In genomic region chr2:205864511-205864910, GRCh38 we compare ENCODE assay signal across 14 cellular contexts.
DNase-seq lines count a peak whose midpoint lies in the region; ATAC-seq, FAIRE-seq and TF ChIP-seq lines count a peak whose summit lies in the region.
"Had no signal": no experiment of that assay in that cellular context is flagged by ENCODE, and none has a peak within 500 bp of the region (broad histone marks: within the 10 kb centered on the region; RNA-seq: fewer than 3 reads in every experiment).

No MANE protein-coding gene starts in this region.

- H2AFZ ChIP-seq in astrocyte (ENCODE audit: low read depth, low read length): no peak overlapping the region

- no peak for FAIRE-seq in astrocyte (lab: Jason Lieb, UNC)
- FAIRE-seq in urothelium cell line (lab: Jason Lieb, UNC): no peak

- no peaks in the 10 kb centered on the region for H3K79me2 ChIP-seq in astrocyte (ENCODE audit: insufficient read depth, low read length)

- POLR2A ChIA-PET in CD4-positive, alpha-beta T cell (lab: Charles Lee): no interaction called here
- POLR2A ChIA-PET in activated CD4-positive, alpha-beta T cell treated with anti-CD3 and anti-CD28 coated beads, Interleukin-2, amount 10 ng/mL, durations not matched to agents 7 days and 5 days (lab: Charles Lee): no interaction called here

- H3K27ac Mint-ChIP-seq in astrocyte (ENCODE audit: unreplicated experiment): no peak overlapping the region
- H3K27ac Mint-ChIP-seq in CD4-positive, alpha-beta T cell: no peak overlapping the region
- no peak overlapping the region for H3K27ac Mint-ChIP-seq in activated CD4-positive, alpha-beta T cell treated with anti-CD3 and anti-CD28 coated beads, Interleukin-2, amount 10 ng/mL, durations not matched to agents 7 days and 5 days
- H3K27ac Mint-ChIP-seq: HFFc6 had no signal

- TF ChIP-seq CTCF in astrocyte (IDR thresholded peaks at IDR 0.05; ENCODE audit: insufficient read depth, low read depth, low read length) (no peak), transverse colon (IDR thresholded peaks at IDR 0.05) (no peak)
- no peak for TF ChIP-seq CTCF in CD4-positive, alpha-beta T cell (IDR thresholded peaks at IDR 0.05)

- in situ Hi-C loops in transverse colon (cut with MboI; ENCODE audit: low pct_ligation_motif_present in 1 of 4, low pct_unique_long_range_greater_than_20kb in 1 of 4, low sequenced_read_pairs in 3 of 4): no loop called here

- TF ChIP-seq EP300 in transverse colon (IDR thresholded peaks at IDR 0.05; ENCODE audit: low read depth): no peak

- no peaks in the 10 kb centered on the region for H3K36me3 ChIP-seq in astrocyte (ENCODE audit: insufficient read depth, low read length)
- no peaks in the 10 kb centered on the region for H3K36me3 ChIP-seq in transverse colon
- H3K36me3 ChIP-seq: BLaER1 had no signal

- H3K36me3 Mint-ChIP-seq in astrocyte (ENCODE audit: low read depth, unreplicated experiment): no peaks in the 10 kb centered on the region
- H3K36me3 Mint-ChIP-seq in CD4-positive, alpha-beta T cell (ENCODE audit: low read depth): no peaks in the 10 kb centered on the region
- H3K36me3 Mint-ChIP-seq in activated CD4-positive, alpha-beta T cell treated with anti-CD3 and anti-CD28 coated beads, Interleukin-2, amount 10 ng/mL, durations not matched to agents 7 days and 5 days (ENCODE audit: low read depth): no peaks in the 10 kb centered on the region

- H3K27me3 ChIP-seq in astrocyte (ENCODE audit: insufficient read depth, low read length) (peaks cover 7% of the 10 kb centered on the region), transverse colon (no peaks in the 10 kb centered on the region)
- H3K27me3 ChIP-seq in CD4-positive, alpha-beta T cell (ENCODE audit: control insufficient read depth, insufficient read depth, low read length): peaks cover 11% of the 10 kb centered on the region
- H3K27me3 ChIP-seq: BLaER1 had no signal

- no peak for TF ChIP-seq POLR2A in transverse colon (IDR thresholded peaks at IDR 0.05)

- H4K20me1 ChIP-seq in astrocyte (ENCODE audit: insufficient read depth, low read length): no peaks in the 10 kb centered on the region
- H4K20me1 ChIP-seq: BLaER1 had no signal

- H3K4me3 ChIP-seq in astrocyte (ENCODE audit: insufficient read depth, low read depth, low read length) (no peak overlapping the region), transverse colon (no peak overlapping the region)
- H3K4me3 ChIP-seq: BLaER1 had no signal

- H3K9me3 ChIP-seq in astrocyte (ENCODE audit: insufficient read depth, low read depth, low read length) (no peaks in the 10 kb centered on the region), transverse colon (no peaks in the 10 kb centered on the region)
- no peaks in the 10 kb centered on the region for H3K9me3 ChIP-seq in CD4-positive, alpha-beta T cell (ENCODE audit: control insufficient read depth, low read length)
- H3K9me3 ChIP-seq: BLaER1 had no signal

- no peak overlapping the region for H3K27ac ChIP-seq in astrocyte (ENCODE audit: low read depth, low read length)
- H3K27ac ChIP-seq in transverse colon: no peak overlapping the region
- no peak overlapping the region for H3K27ac ChIP-seq in CD4-positive, alpha-beta T cell (ENCODE audit: low read depth, low read length)
- H3K27ac ChIP-seq: BLaER1, HL-60 had no signal

- peaks cover 22% of the 10 kb centered on the region for H3K4me1 Mint-ChIP-seq in astrocyte (ENCODE audit: low read depth, unreplicated experiment)
- H3K4me1 Mint-ChIP-seq in CD4-positive, alpha-beta T cell (ENCODE audit: low read depth): no peaks in the 10 kb centered on the region
- H3K4me1 Mint-ChIP-seq in activated CD4-positive, alpha-beta T cell treated with anti-CD3 and anti-CD28 coated beads, Interleukin-2, amount 10 ng/mL, durations not matched to agents 7 days and 5 days: peaks cover 18% of the 10 kb centered on the region

- ATAC-seq in CD4-positive, alpha-beta T cell (ENCODE audit: poor library complexity): no peak

- no peak overlapping the region for H3K4me3 Mint-ChIP-seq in astrocyte (ENCODE audit: unreplicated experiment)
- H3K4me3 Mint-ChIP-seq in CD4-positive, alpha-beta T cell: no peak overlapping the region
- H3K4me3 Mint-ChIP-seq in activated CD4-positive, alpha-beta T cell treated with anti-CD3 and anti-CD28 coated beads, Interleukin-2, amount 10 ng/mL, durations not matched to agents 7 days and 5 days: no peak overlapping the region
- H3K4me3 Mint-ChIP-seq: HFFc6 had no signal

- intact Hi-C loops in transverse colon (cut with DNase I; ENCODE audit: low total_unique reads): no loop called here
- intact Hi-C loops in CD4-positive, alpha-beta T cell (cut with DNase I, micrococcal nuclease): no loop called here

- DNase-seq in RPMI7951 (ENCODE audit: low read depth) (peak; percentile 71), astrocyte (ENCODE audit: low read depth) (peak; percentile 88), glomerular visceral epithelial cell (ENCODE audit: extremely low spot score) (peak; percentile 77), urothelium cell line (ENCODE audit: low spot score) (peak; percentile 47), transverse colon (no peak), amniotic stem cell (lab: John Stamatoyannopoulos, UW) (no peak)
- no peak for DNase-seq in CD4-positive, alpha-beta T cell
- no peak for DNase-seq in activated CD4-positive, alpha-beta T cell treated with anti-CD3 and anti-CD28 coated beads, Interleukin-2, amount 10 ng/mL, durations not matched to agents 7 days and 5 days
- DNase-seq: AML-193, DMS53, HCEC 1CT, HFFc6 had no signal

- no peak overlapping the region for H3K9ac ChIP-seq in astrocyte (ENCODE audit: low read length)
- H3K9ac ChIP-seq: BLaER1 had no signal

- CTCF ChIA-PET in CD4-positive, alpha-beta T cell (lab: Charles Lee): interaction anchor here (1.3 kb wide), 1 partner anchor 609 kb away, joined by 3 read pairs; no protein-coding TSS in a partner anchor
- CTCF ChIA-PET in activated CD4-positive, alpha-beta T cell treated with anti-CD3 and anti-CD28 coated beads, Interleukin-2, amount 10 ng/mL, durations not matched to agents 7 days and 5 days (lab: Charles Lee): no interaction called here

- WGBS in transverse colon (ENCODE audit: low coverage in 1 of 2), 2 donors: 83 to 97% methylated on average over 1 of the region's 1 CpG

- H3K4me2 ChIP-seq in astrocyte (ENCODE audit: low read length): no peak overlapping the region
- H3K4me2 ChIP-seq: BLaER1 had no signal

- H3K9me3 Mint-ChIP-seq in astrocyte (ENCODE audit: unreplicated experiment): no peaks in the 10 kb centered on the region
- H3K9me3 Mint-ChIP-seq in CD4-positive, alpha-beta T cell: no peaks in the 10 kb centered on the region
- no peaks in the 10 kb centered on the region for H3K9me3 Mint-ChIP-seq in activated CD4-positive, alpha-beta T cell treated with anti-CD3 and anti-CD28 coated beads, Interleukin-2, amount 10 ng/mL, durations not matched to agents 7 days and 5 days
- H3K9me3 Mint-ChIP-seq: HFFc6 had no signal

- H3K27me3 Mint-ChIP-seq in astrocyte (ENCODE audit: low read depth, unreplicated experiment): peaks cover 40% of the 10 kb centered on the region
- H3K27me3 Mint-ChIP-seq in CD4-positive, alpha-beta T cell: peaks cover 25% of the 10 kb centered on the region
- H3K27me3 Mint-ChIP-seq in activated CD4-positive, alpha-beta T cell treated with anti-CD3 and anti-CD28 coated beads, Interleukin-2, amount 10 ng/mL, durations not matched to agents 7 days and 5 days: peaks cover 12% of the 10 kb centered on the region

- H3K4me1 ChIP-seq in astrocyte (ENCODE audit: insufficient read depth, low read length) (peaks cover 24% of the 10 kb centered on the region), transverse colon (no peaks in the 10 kb centered on the region)

Comparison
In these comparisons a context has a peak if more than half of its experiments do, and no peak if none do; other contexts are left out.
1. DNase-seq: peak in RPMI7951 (single experiment), astrocyte (single experiment), glomerular visceral epithelial cell (single experiment) and urothelium cell line (single experiment); none in transverse colon (single experiment), CD4-positive, alpha-beta T cell (0 of 10), amniotic stem cell (single experiment) and activated CD4-positive, alpha-beta T cell treated with anti-CD3 and anti-CD28 coated beads, Interleukin-2, amount 10 ng/mL, durations not matched to agents 7 days and 5 days (single experiment).